ENCODE assay signal across 15 cellular contexts in genomic region chr6:168100803-168101095, GRCh38. TPM values are rescaled to one million over a fixed set of nuclear protein-coding genes. Genes with fewer than 3 reads are reported as not detected.
A peak's percentile ranks its signal among the peaks of the same experiment; 100 is the strongest.
DNase-seq lines count a peak whose midpoint lies in the region; ATAC-seq and TF ChIP-seq lines count a peak whose summit lies in the region.
"Had no signal": no experiment of that assay in that cellular context is flagged by ENCODE, and none has a peak within 500 bp of the region (broad histone marks: within the 10 kb centered on the region; RNA-seq: fewer than 3 reads in every experiment).

No MANE protein-coding gene starts in this region.

- ATAC-seq in lower lobe of right lung: no peak
- ATAC-seq in sciatic nerve: no peak
- ATAC-seq: HCT116 had no signal

- H3K27ac ChIP-seq in lower lobe of right lung: no peak overlapping the region
- H3K27ac ChIP-seq: BLaER1 treated with 17β-estradiol and CSF1 and Interleukin-3, amounts not matched to agents 10 nM and 100 nM had no signal

- DNase-seq in activated naive CD4-positive, alpha-beta T cell treated with anti-CD3 and anti-CD28 coated beads, Interleukin-2, amount 50 U/mL, for 16 hours: peak; percentile 2
- DNase-seq in activated naive CD4-positive, alpha-beta T cell (lab: John Stamatoyannopoulos, UW): no peak
- DNase-seq in lower lobe of right lung (peak; percentile 24), sciatic nerve (ENCODE audit: low spot score) (peak; percentile 31), SKM-1 (lab: John Stamatoyannopoulos, UW; ENCODE audit: unreplicated experiment) (no peak), NCI-H2196 (lab: John Stamatoyannopoulos, UW; ENCODE audit: unreplicated experiment) (no peak), NCI-H2227 (lab: John Stamatoyannopoulos, UW; ENCODE audit: unreplicated experiment) (no peak)
- DNase-seq: ACHN; Calu3; CD4-positive, alpha-beta T cell; DMS 273 treated with DMSO at 0.1 percent for 48 hours had no signal

- H3K9me3 ChIP-seq in lower lobe of right lung: no peaks in the 10 kb centered on the region
- H3K9me3 ChIP-seq: BLaER1 treated with 17β-estradiol and CSF1 and Interleukin-3, amounts not matched to agents 10 nM and 100 nM had no signal

- H3K4me1 ChIP-seq in lower lobe of right lung: no peaks in the 10 kb centered on the region

- no peak overlapping the region for H3K4me3 ChIP-seq in lower lobe of right lung
- H3K4me3 ChIP-seq: BLaER1 treated with 17β-estradiol and CSF1 and Interleukin-3, amounts not matched to agents 10 nM and 100 nM had no signal

- intact Hi-C loops in lower lobe of right lung (cut with DNase I) (no loop called here), sciatic nerve (cut with DNase I) (no loop called here)

- H3K27me3 ChIP-seq in lower lobe of right lung (ENCODE audit: low read depth): peaks cover 49% of the 10 kb centered on the region

- H3K36me3 ChIP-seq in lower lobe of right lung: no peaks in the 10 kb centered on the region
- H3K36me3 ChIP-seq: BLaER1 treated with 17β-estradiol and CSF1 and Interleukin-3, amounts not matched to agents 10 nM and 100 nM had no signal

- TF ChIP-seq CTCF in lower lobe of right lung (IDR thresholded peaks at IDR 0.05): no peak

RNA-seq across cellular contexts. Expression of gene FRMD1, which starts 21.7 kb away (rescaled TPM):
- total RNA-seq in lower lobe of right lung (not detected), sciatic nerve (25.5 TPM)
- total RNA-seq: A172; Calu3; CD4-positive, alpha-beta T cell; Daoy had no signal

Comparison
In these comparisons a context has a peak if more than half of its experiments do, and no peak if none do; other contexts are left out.
1. DNase-seq: peak in activated naive CD4-positive, alpha-beta T cell treated with anti-CD3 and anti-CD28 coated beads, Interleukin-2, amount 50 U/mL, for 16 hours (single experiment), lower lobe of right lung (single experiment) and sciatic nerve (single experiment); none in activated naive CD4-positive, alpha-beta T cell (0 of 4), SKM-1 (single experiment), NCI-H2196 (single experiment) and NCI-H2227 (single experiment).
2. RNA of gene FRMD1, which starts 21.7 kb away (total RNA-seq): 25.5 TPM in sciatic nerve (single experiment); not detected in lower lobe of right lung (single experiment); every median in the first group is over 10 times any median in the second.